In genomic region chr4:108901271-108901670, GRCh38 we compare ENCODE assay signal across 16 cellular contexts.
DNase-seq lines count a peak whose midpoint lies in the region; FAIRE-seq and TF ChIP-seq lines count a peak whose summit lies in the region.
"Had no signal": no experiment of that assay in that cellular context is flagged by ENCODE, and none has a peak within 500 bp of the region (broad histone marks: within the 10 kb centered on the region; RNA-seq: fewer than 3 reads in every experiment).

No MANE protein-coding gene starts in this region.

- H3K36me3 Mint-ChIP-seq in neural crest cell (ENCODE audit: low read depth) = peaks cover 2% of the 10 kb centered on the region
- H3K36me3 Mint-ChIP-seq: CD8-positive, alpha-beta memory T cell had no signal

- TF ChIP-seq CTCF in bronchial epithelial cell (IDR thresholded peaks at IDR 0.05; ENCODE audit: insufficient read depth, low read length, severe bottlenecking) (no peak), neural crest cell (conservative IDR thresholded peaks at IDR 0.05) (no peak)

- peak overlapping the region; percentile 5 for H3K27ac Mint-ChIP-seq in neural crest cell (ENCODE audit: unreplicated experiment)
- H3K27ac Mint-ChIP-seq: CD8-positive, alpha-beta memory T cell had no signal

- no peak overlapping the region for H3K4me3 Mint-ChIP-seq in neural crest cell
- H3K4me3 Mint-ChIP-seq: CD8-positive, alpha-beta memory T cell had no signal

- FAIRE-seq in bronchial epithelial cell (lab: Jason Lieb, UNC) = no peak
- FAIRE-seq: A549, GM12892 had no signal

- H3K27me3 ChIP-seq in bronchial epithelial cell (ENCODE audit: control insufficient read depth, insufficient read depth, low read length) (no peaks in the 10 kb centered on the region), HAP-1 (ENCODE audit: low read depth) (no peaks in the 10 kb centered on the region)
- H3K27me3 ChIP-seq: BLaER1 had no signal

- H3K36me3 ChIP-seq in bronchial epithelial cell (ENCODE audit: control insufficient read depth, insufficient read depth, low read length) = no peaks in the 10 kb centered on the region
- no peaks in the 10 kb centered on the region for H3K36me3 ChIP-seq in HAP-1 (replicated peaks)
- H3K36me3 ChIP-seq: BLaER1 had no signal

- in situ Hi-C loops in HAP-1 (cut with MboI; ENCODE audit: low sequenced_read_pairs) = no loop called here

- peaks cover 10% of the 10 kb centered on the region for H3K4me1 ChIP-seq in HAP-1
- H3K4me1 ChIP-seq: A549, Caco-2 had no signal

- no peaks in the 10 kb centered on the region for H3K27me3 Mint-ChIP-seq in neural crest cell (ENCODE audit: low read depth)
- H3K27me3 Mint-ChIP-seq: CD8-positive, alpha-beta memory T cell had no signal

- no peaks in the 10 kb centered on the region for H3K9me3 ChIP-seq in HAP-1
- H3K9me3 ChIP-seq: A549, BLaER1, Caco-2 had no signal

- no peaks in the 10 kb centered on the region for H3K9me3 Mint-ChIP-seq in neural crest cell
- H3K9me3 Mint-ChIP-seq: CD8-positive, alpha-beta memory T cell had no signal

- H3K4me3 ChIP-seq in bronchial epithelial cell (ENCODE audit: low read depth, low read length) (no peak overlapping the region), HAP-1 (no peak overlapping the region)
- H3K4me3 ChIP-seq: A549, BLaER1 had no signal

- intact Hi-C loops in cardiac septum (cut with DNase I) = no loop called here

- H3K4me1 Mint-ChIP-seq in neural crest cell = peaks cover 76% of the 10 kb centered on the region
- H3K4me1 Mint-ChIP-seq: CD8-positive, alpha-beta memory T cell had no signal

- DNase-seq in LHCN-M2 (ENCODE audit: low read depth) = peak; percentile 73
- peak; percentile 2 for DNase-seq in bronchial epithelial cell (ENCODE audit: low read depth)
- no peak for DNase-seq in neural crest cell (ENCODE audit: low read depth, low spot score)
- no peak for DNase-seq in cardiac septum (ENCODE audit: low spot score)
- DNase-seq in NCI-H2081 treated with DMSO at 0.1 percent for 48 hours (lab: John Stamatoyannopoulos, UW) = no peak
- no peak for DNase-seq in activated CD4-positive, CD25-positive, alpha-beta regulatory T cell treated with anti-CD3 and anti-CD28 coated beads, Interleukin-2, amount 50 U/mL, for 72 hours
- DNase-seq in HAP-1 (ENCODE audit: low spot score in 2 of 2) = no peak
- DNase-seq: AML-193; Caco-2; CD8-positive, alpha-beta memory T cell; DND-41; GDM1; IMR-90 had no signal

Comparison
In these comparisons a context has a peak if more than half of its experiments do, and no peak if none do; other contexts are left out.
1. DNase-seq: peak in LHCN-M2 (single experiment) and bronchial epithelial cell (single experiment); none in neural crest cell (single experiment), cardiac septum (single experiment), NCI-H2081 treated with DMSO at 0.1 percent for 48 hours (single experiment), activated CD4-positive, CD25-positive, alpha-beta regulatory T cell treated with anti-CD3 and anti-CD28 coated beads, Interleukin-2, amount 50 U/mL, for 72 hours (single experiment) and HAP-1 (0 of 2).